In the genomic region with DNA sequence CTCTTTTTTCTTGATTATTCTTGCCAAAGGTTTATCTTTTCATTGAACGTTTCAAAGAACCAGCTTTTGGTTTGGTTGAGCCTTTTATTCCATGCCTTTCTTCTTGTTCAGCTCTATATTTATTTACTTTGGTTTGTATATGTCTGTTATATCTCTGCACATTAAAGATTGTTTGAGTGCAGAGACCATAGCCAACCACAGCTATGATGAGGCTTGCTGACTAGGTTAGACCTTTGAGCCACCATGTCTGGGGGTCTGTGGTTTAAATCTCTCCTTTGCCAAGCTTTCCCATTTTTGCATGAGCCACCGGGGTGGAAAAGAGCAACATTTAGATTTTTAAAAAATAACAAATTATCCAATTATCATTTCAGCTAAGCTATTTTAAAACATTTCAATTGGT, we compare ENCODE assay signal across 9 cellular contexts.
"Had no signal": no experiment of that assay in that cellular context is flagged by ENCODE, and none has a peak within 500 bp of the region (broad histone marks: within the 10 kb centered on the region; RNA-seq: fewer than 3 reads in every experiment).

No MANE protein-coding gene starts in this region.

- FAIRE-seq: HepG2, HTR-8/SVneo, K562 had no signal

- H3K27ac ChIP-seq: GM23248 had no signal

- DNase-seq: GM23248, GOT3, H7, HFFc6 had no signal

- H3K4me3 ChIP-seq: GM23248, HAP-1, K562 had no signal

- H3K9me3 ChIP-seq: HAP-1 had no signal

- ATAC-seq: HCT116, HepG2, K562 had no signal

- H3K27ac Mint-ChIP-seq: HFFc6 had no signal

- H3K36me3 ChIP-seq: HAP-1 had no signal

- H3K9me3 Mint-ChIP-seq: HFFc6 had no signal

- H3K4me3 Mint-ChIP-seq: HFFc6 had no signal

- H3K4me1 ChIP-seq: HAP-1 had no signal
